10 cellular contexts compared by ENCODE assay signal in the genomic region with DNA sequence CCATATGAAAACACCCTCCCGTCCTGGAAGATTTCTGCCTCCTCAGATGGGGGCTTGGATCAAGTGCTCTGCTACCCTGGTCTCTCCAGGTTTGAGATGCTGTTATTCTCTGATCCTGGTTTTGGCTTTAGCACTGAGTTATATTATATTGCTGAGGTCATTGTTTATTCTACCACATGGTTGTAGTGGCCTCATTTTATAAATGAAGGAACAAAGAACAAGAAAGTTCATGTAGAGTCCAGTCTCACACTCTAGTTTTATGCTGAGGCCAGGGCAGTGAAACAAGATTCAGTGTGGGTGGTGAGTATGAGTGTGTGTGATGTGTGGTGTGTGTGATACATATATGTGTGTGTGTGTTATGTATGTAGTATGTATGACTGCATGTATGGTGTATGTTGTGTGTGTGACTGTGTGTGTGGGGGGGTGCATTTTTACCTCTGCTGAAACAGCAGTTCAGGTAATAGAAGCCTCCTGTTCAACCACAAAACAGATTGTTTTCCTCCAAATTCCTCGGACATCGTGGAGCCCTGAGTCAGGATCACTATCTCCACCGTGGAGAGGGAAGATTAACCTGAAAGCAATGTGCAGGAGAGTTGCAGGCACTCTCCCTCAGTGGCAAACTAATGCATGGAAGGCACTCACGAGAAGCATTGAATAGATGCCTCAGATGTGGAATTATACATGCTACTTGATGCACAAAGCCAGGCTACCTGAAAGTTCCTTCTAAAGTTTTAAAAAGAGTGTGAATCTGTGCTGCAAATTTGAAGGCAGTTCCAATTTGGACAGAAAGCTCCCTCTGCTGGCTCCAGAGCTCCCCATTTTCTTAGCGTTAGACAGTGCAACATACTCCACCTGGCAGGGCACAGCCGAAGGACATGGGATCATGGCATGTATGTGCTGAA.
DNase-seq lines count a peak whose midpoint lies in the region; ATAC-seq, FAIRE-seq and TF ChIP-seq lines count a peak whose summit lies in the region.
"Had no signal": no experiment of that assay in that cellular context is flagged by ENCODE, and none has a peak within 500 bp of the region (broad histone marks: within the 10 kb centered on the region; RNA-seq: fewer than 3 reads in every experiment).

No MANE protein-coding gene starts in this region.

- FAIRE-seq in RCC 7860 (lab: Jason Lieb, UNC), result no peak
- FAIRE-seq: A204.1, TTC549 had no signal

- 19 to 44% (median 28%) methylated on average over 7 of the region's 7 CpGs for WGBS in heart left ventricle, 4 donors

- no peak for TF ChIP-seq POLR2A in heart left ventricle (IDR thresholded peaks at IDR 0.05)

- peak overlapping the region in 1 of 12 donors; percentile 18 for H3K27ac ChIP-seq in heart left ventricle

- H3K9me3 ChIP-seq in heart left ventricle, result no peaks in the 10 kb centered on the region

- H3K27me3 ChIP-seq in heart left ventricle, result peaks cover 0 to 7% (median 0%) of the 10 kb centered on the region in 9 donors

- no peaks in the 10 kb centered on the region for H3K36me3 ChIP-seq in heart left ventricle

- peaks cover 0 to 9% (median 1%) of the 10 kb centered on the region in 12 donors for H3K4me1 ChIP-seq in heart left ventricle

- ATAC-seq in heart left ventricle, result peak; percentile 42 to 75 (median 72)
- no peak for ATAC-seq in GM19397 (IDR thresholded peaks at IDR 0.05; ENCODE audit: unreplicated experiment)

- intact Hi-C loops in heart left ventricle (cut with DNase I), result loop anchor here in 9 of 10 donors (1.0 to 10.0 kb wide), 9 partner anchors 127 to 891 kb away; no protein-coding TSS in a partner anchor

- DNase-seq in DMS 273 (lab: John Stamatoyannopoulos, UW; ENCODE audit: unreplicated experiment) (peak; percentile 48), DMS 273 treated with DMSO at 0.1 percent for 48 hours (lab: John Stamatoyannopoulos, UW) (no peak), SW480 (ENCODE audit: low spot score) (peak; percentile 63), heart left ventricle (peak in 4 of 5 donors; percentile 21 to 42 (median 34)), putamen (ENCODE audit: low spot score) (peak; percentile 52), NCI-H524 treated with DMSO at 0.1 percent for 48 hours (lab: John Stamatoyannopoulos, UW) (no peak), RCC 7860 (ENCODE audit: low spot score) (no peak)

- H3K4me3 ChIP-seq in heart left ventricle, result no peak overlapping the region

- TF ChIP-seq CTCF in heart left ventricle (IDR thresholded peaks at IDR 0.05), result peak; percentile 29 to 81 (median 64)

Comparison
In these comparisons a context has a peak if more than half of its experiments do, and no peak if none do; other contexts are left out.
1. DNase-seq: peak in DMS 273 (single experiment), SW480 (single experiment), heart left ventricle (4 of 5) and putamen (single experiment); none in DMS 273 treated with DMSO at 0.1 percent for 48 hours (single experiment), NCI-H524 treated with DMSO at 0.1 percent for 48 hours (single experiment) and RCC 7860 (single experiment).